In the genomic region with DNA sequence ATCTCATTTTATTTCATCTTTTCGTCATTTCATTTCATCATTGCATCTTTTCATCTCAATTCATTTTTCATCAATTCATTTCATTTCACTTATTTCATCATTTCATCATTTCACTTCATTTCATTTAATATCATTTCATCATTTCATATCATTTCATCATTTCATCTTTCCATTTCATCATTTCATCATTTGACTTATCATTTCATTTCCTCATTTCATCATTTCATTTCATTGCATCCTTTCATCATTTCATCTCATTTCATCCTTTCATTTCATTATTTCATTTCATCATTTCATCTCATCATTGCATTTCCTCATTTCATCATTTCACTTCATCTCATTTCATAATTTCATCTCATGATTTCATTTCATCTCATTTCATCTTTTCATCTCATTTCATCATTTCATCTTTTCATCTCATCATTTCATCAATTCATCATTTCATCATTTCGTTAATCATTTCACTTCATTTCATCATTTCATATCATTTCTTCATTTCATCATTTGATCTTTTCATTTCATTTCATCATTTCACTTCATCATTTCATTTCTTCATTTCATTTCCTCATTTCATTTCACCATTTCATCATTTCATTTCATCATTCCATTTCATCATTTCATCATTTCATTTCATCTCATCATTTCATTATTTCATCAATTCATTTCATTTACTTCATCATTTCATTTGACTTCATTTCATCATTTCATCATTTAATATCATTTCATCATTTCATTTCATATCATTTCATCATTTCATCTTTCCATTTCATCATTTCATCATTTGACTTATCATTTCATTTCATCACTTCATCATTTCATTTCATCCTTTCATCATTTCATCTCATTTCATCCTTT, we compare ENCODE assay signal across 1 cellular context.
TF ChIP-seq lines count a peak whose summit lies in the region.
"Not testable (repeated sequence)": the region's sequence is repeated elsewhere in the genome, so short reads cannot be mapped to it uniquely, and the experiment has no call there.

No MANE protein-coding gene starts in this region.

TF ChIP-seq in K562, 482 proteins besides CTCF, POLR2A, EP300 and RAD21 (continued from another document):
- peak; percentile 94 for TF ChIP-seq ATF3 (IDR thresholded peaks at IDR 0.05)
- TF ChIP-seq ATF3 (CRISPR knock-in tag; conservative IDR thresholded peaks at IDR 0.05); MYBL2 (CRISPR knock-in tag; IDR thresholded peaks at IDR 0.05; ENCODE audit: borderline replicate concordance): not testable (repeated sequence)
- peak; percentile 25; the same call in 1 of the 2 replicates for TF ChIP-seq MYBL2 (IDR thresholded peaks at IDR 0.05; ENCODE audit: low read depth)
- TF ChIP-seq SNIP1 (IDR thresholded peaks at IDR 0.05; ENCODE audit: low read depth) = 0 out of 2 replicates have a peak, but pooled peaks have one; percentile 40
